In genomic region chr16:1874854-1875253, GRCh38 we compare ENCODE assay signal across 32 cellular contexts. TPM values are rescaled to one million over a fixed set of nuclear protein-coding genes. Genes with fewer than 3 reads are reported as not detected.
"Had no signal": no experiment of that assay in that cellular context is flagged by ENCODE, and none has a peak within 500 bp of the region (broad histone marks: within the 10 kb centered on the region; RNA-seq: fewer than 3 reads in every experiment).

No MANE protein-coding gene starts in this region.

- H3K4me3 ChIP-seq: adrenal gland, ascending aorta, hepatocyte, transverse colon, uterus had no signal

- H3K36me3 Mint-ChIP-seq: activated naive CD8-positive, alpha-beta T cell had no signal

- H3K27ac ChIP-seq: adrenal gland, ascending aorta, brain microvascular endothelial cell, hepatocyte, transverse colon, uterus, VCaP had no signal

- H3K79me2 ChIP-seq: hepatocyte had no signal

- H3K9me3 Mint-ChIP-seq: activated T-cell treated with anti-CD3 and anti-CD28 coated beads, Interleukin-2, amount 50 U/mL, for 24 hours; activated T-helper 17 cell treated with anti-CD3 and anti-CD28 coated beads, Interleukin-2, amount 50 U/mL, for 72 hours; effector memory CD8-positive, alpha-beta T cell had no signal

- ATAC-seq: activated CD8-positive, alpha-beta T cell treated with anti-CD3 and anti-CD28 coated beads, Interleukin-2, amount 10 ng/mL, durations not matched to agents 7 days and 5 days; activated T-helper 17 cell treated with anti-CD3 and anti-CD28 coated beads, Interleukin-2, amount 50 U/mL, for 72 hours; effector memory CD8-positive, alpha-beta T cell; esophagus mucosa; left ventricle myocardium superior; stimulated activated naive B cell treated with anti-CD40 and anti-IgM and Interleukin-4, amounts not matched to agents 10 μg/mL and 1 μg/mL and 100 μg/mL, for 72 hours had no signal

- H2AFZ ChIP-seq: hepatocyte had no signal

- H3K4me3 Mint-ChIP-seq: activated CD8-positive, alpha-beta T cell treated with anti-CD3 and anti-CD28 coated beads, Interleukin-2, amount 10 ng/mL, durations not matched to agents 7 days and 5 days; activated naive CD8-positive, alpha-beta T cell; activated T-cell treated with anti-CD3 and anti-CD28 coated beads, Interleukin-2, amount 50 U/mL, for 24 hours; activated T-helper 17 cell treated with anti-CD3 and anti-CD28 coated beads, Interleukin-2, amount 50 U/mL, for 72 hours; effector memory CD8-positive, alpha-beta T cell; stimulated activated naive B cell treated with anti-CD40 and anti-IgM and Interleukin-4, amounts not matched to agents 10 μg/mL and 1 μg/mL and 100 μg/mL, for 72 hours had no signal

- H3K36me3 ChIP-seq: adrenal gland, ascending aorta, brain microvascular endothelial cell, transverse colon, uterus had no signal

- H3K4me1 ChIP-seq: adrenal gland, ascending aorta had no signal

- H3K4me1 Mint-ChIP-seq: activated T-helper 17 cell treated with anti-CD3 and anti-CD28 coated beads, Interleukin-2, amount 50 U/mL, for 72 hours had no signal

- H3K27ac Mint-ChIP-seq: activated CD8-positive, alpha-beta T cell treated with anti-CD3 and anti-CD28 coated beads, Interleukin-2, amount 10 ng/mL, durations not matched to agents 7 days and 5 days; activated naive CD8-positive, alpha-beta T cell; activated T-cell treated with anti-CD3 and anti-CD28 coated beads, Interleukin-2, amount 50 U/mL, for 24 hours; activated T-helper 17 cell treated with anti-CD3 and anti-CD28 coated beads, Interleukin-2, amount 50 U/mL, for 72 hours; effector memory CD8-positive, alpha-beta T cell; progenitor cell of endocrine pancreas; stimulated activated naive B cell treated with anti-CD40 and anti-IgM and Interleukin-4, amounts not matched to agents 10 μg/mL and 1 μg/mL and 100 μg/mL, for 72 hours had no signal

- H3K4me2 ChIP-seq: hepatocyte had no signal

- FAIRE-seq: endothelial cell of umbilical vein had no signal

- H3K9me3 ChIP-seq: adrenal gland, ascending aorta, transverse colon, uterus had no signal

- DNase-seq: activated CD4-positive, alpha-beta T cell treated with anti-CD3 and anti-CD28 coated beads for 1 hour; activated CD4-positive, alpha-beta T cell treated with anti-CD3 and anti-CD28 coated beads, Interleukin-2, amount 50 U/mL, for 1 hour; activated CD8-positive, alpha-beta T cell treated with anti-CD3 and anti-CD28 coated beads, Interleukin-2, amount 10 ng/mL, durations not matched to agents 7 days and 5 days; activated naive CD4-positive, alpha-beta T cell; activated T-cell treated with anti-CD3 and anti-CD28 coated beads, Interleukin-2, amount 50 U/mL, for 24 hours; adrenal gland; brain microvascular endothelial cell; caudate nucleus; effector memory CD8-positive, alpha-beta T cell; foreskin melanocyte; kidney glomerular epithelial cell; left ventricle myocardium superior; retina; stimulated activated CD4-positive, alpha-beta T cell treated with anti-CD3 and anti-CD28 coated beads, Interleukin-2, amount 100 ng/mL, for 48 hours; stimulated activated CD8-positive, alpha-beta memory T cell treated with anti-CD3 and anti-CD28 coated beads, Interleukin-4, amount 100 ng/mL, for 48 hours; stimulated activated naive B cell treated with anti-CD40 and anti-IgM and Interleukin-4, amounts not matched to agents 10 μg/mL and 1 μg/mL and 100 μg/mL, for 72 hours; transverse colon; uterus had no signal

RNA-seq across cellular contexts. Expression of gene MEIOB, which starts 2.9 kb away (rescaled TPM):
- total RNA-seq: activated CD8-positive, alpha-beta T cell treated with anti-CD3 and anti-CD28 coated beads, Interleukin-2, amount 10 ng/mL, durations not matched to agents 7 days and 5 days; ascending aorta; dermis microvascular lymphatic vessel endothelial cell; endothelial cell of umbilical vein; esophagus mucosa; hepatocyte; left ventricle myocardium superior; mononuclear cell; myocyte; osteoblast; progenitor cell of endocrine pancreas; T-helper 2 cell treated with Interferon-gamma antibody and Interleukin-4, amounts not matched to agents 100 ng/mL and 5 ng/mL, for 36 hours; transverse colon had no signal
- polyA plus RNA-seq: adrenal gland had no signal

RNA-seq across cellular contexts. Expression of gene HS3ST6, which starts 43.4 kb away (rescaled TPM):
- total RNA-seq: activated CD8-positive, alpha-beta T cell treated with anti-CD3 and anti-CD28 coated beads, Interleukin-2, amount 10 ng/mL, durations not matched to agents 7 days and 5 days; activated T-helper 17 cell treated with anti-CD3 and anti-CD28 coated beads, Interleukin-2, amount 50 U/mL, for 72 hours; adrenal gland; ascending aorta; dermis microvascular lymphatic vessel endothelial cell; endothelial cell of umbilical vein; hepatocyte; left ventricle myocardium superior; mononuclear cell; myocyte; osteoblast; T-helper 2 cell treated with Interferon-gamma antibody and Interleukin-4, amounts not matched to agents 100 ng/mL and 5 ng/mL, for 36 hours; temporal lobe; uterus had no signal
- polyA plus RNA-seq: endothelial cell of umbilical vein had no signal
